Comparison of ENCODE assay signal across 23 cellular contexts in the genomic region with DNA sequence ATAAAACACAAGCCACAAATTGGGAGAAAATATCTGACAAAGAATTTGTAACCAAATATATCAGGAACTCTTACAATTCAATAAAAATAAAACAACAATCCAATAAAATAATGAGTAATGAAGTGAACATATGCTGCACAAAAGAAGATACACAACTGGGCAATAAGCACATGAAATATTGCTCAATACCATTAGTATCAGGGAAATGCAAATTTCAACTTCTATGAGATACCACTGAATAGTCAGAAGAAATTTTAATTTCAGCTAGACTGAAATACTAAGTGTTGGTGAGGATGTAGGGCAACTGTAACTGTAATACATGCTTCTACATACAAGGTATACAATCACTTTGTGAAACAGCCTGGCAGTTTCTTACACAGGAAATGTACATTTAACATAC. TPM values are rescaled to one million over a fixed set of nuclear protein-coding genes. Genes with fewer than 3 reads are reported as not detected.
DNase-seq lines count a peak whose midpoint lies in the region; ATAC-seq and TF ChIP-seq lines count a peak whose summit lies in the region.
"Had no signal": no experiment of that assay in that cellular context is flagged by ENCODE, and none has a peak within 500 bp of the region (broad histone marks: within the 10 kb centered on the region; RNA-seq: fewer than 3 reads in every experiment).

No MANE protein-coding gene starts in this region.

- H3K4me1 ChIP-seq in osteoblast (ENCODE audit: insufficient read depth, low read length) (peaks cover 24% of the 10 kb centered on the region), A673 (ENCODE audit: insufficient read depth, low read length, poor library complexity, severe bottlenecking) (no peaks in the 10 kb centered on the region)

- in situ Hi-C loops in GM13977 (cut with MboI; ENCODE audit: low pct_unique_long_range_greater_than_20kb, low sequenced_read_pairs, unreplicated experiment), result no loop called here

- peaks cover 66% of the 10 kb centered on the region for H3K79me2 ChIP-seq in osteoblast (ENCODE audit: insufficient read depth, low read length)

- no peaks in the 10 kb centered on the region for H3K9me3 Mint-ChIP-seq in Calu3 (ENCODE audit: low read depth, unreplicated experiment)

- TF ChIP-seq CTCF in Calu3 (IDR thresholded peaks at IDR 0.05; ENCODE audit: unreplicated experiment) (no peak), osteoblast (IDR thresholded peaks at IDR 0.05; ENCODE audit: extremely low read depth, low read depth, low read length) (no peak), A673 (conservative IDR thresholded peaks at IDR 0.05; ENCODE audit: low read depth, low read length) (no peak), GM13977 (IDR thresholded peaks at IDR 0.05; ENCODE audit: extremely low read depth, insufficient read depth, missing control alignments) (no peak)

- CTCF ChIA-PET in Calu3 (lab: Charles Lee), result no interaction called here
- CTCF ChIA-PET in A673 (lab: Charles Lee), result no interaction called here

- H3K4me3 Mint-ChIP-seq in Calu3 (ENCODE audit: low read depth, unreplicated experiment), result peak overlapping the region; percentile 88
- H3K4me3 Mint-ChIP-seq: activated naive CD4-positive, alpha-beta T cell treated with anti-CD3 and anti-CD28 coated beads for 36 hours; activated T-cell treated with anti-CD3 and anti-CD28 coated beads, Interleukin-2, amount 50 U/mL, for 72 hours; CD4-positive, CD25-positive, alpha-beta regulatory T cell; stimulated activated naive B cell treated with anti-CD40 and anti-IgM and Interleukin-4, amounts not matched to agents 10 μg/mL and 1 μg/mL and 100 μg/mL, for 72 hours; T-cell had no signal

- intact Hi-C loops in Calu3 (cut with micrococcal nuclease; ENCODE audit: unreplicated experiment) (loop anchor here (5.0 kb wide), 1 partner anchor 198 kb away; no protein-coding TSS in a partner anchor), A673 (cut with micrococcal nuclease; ENCODE audit: unreplicated experiment) (loop anchor here (10.0 kb wide), 1 partner anchor 80 kb away; no protein-coding TSS in a partner anchor)

- H3K27ac ChIP-seq in epithelial cell of prostate (peak overlapping the region; percentile 86), osteoblast (ENCODE audit: low read depth, low read length) (peak overlapping the region; percentile 67), A673 (ENCODE audit: low read depth, low read length, poor library complexity, severe bottlenecking) (no peak overlapping the region)

- H3K4me3 ChIP-seq in MG63 (peak overlapping the region; percentile 70), osteoblast (ENCODE audit: insufficient read depth, low read length) (peak overlapping the region; percentile 83), A673 (ENCODE audit: low read depth, low read length, poor library complexity, severe bottlenecking) (no peak overlapping the region)

- peak overlapping the region; percentile 78 for H3K27ac Mint-ChIP-seq in Calu3 (ENCODE audit: unreplicated experiment)
- H3K27ac Mint-ChIP-seq: activated naive CD4-positive, alpha-beta T cell treated with anti-CD3 and anti-CD28 coated beads for 36 hours; activated T-cell treated with anti-CD3 and anti-CD28 coated beads, Interleukin-2, amount 50 U/mL, for 72 hours; CD4-positive, CD25-positive, alpha-beta regulatory T cell; progenitor cell of endocrine pancreas; stimulated activated naive B cell treated with anti-CD40 and anti-IgM and Interleukin-4, amounts not matched to agents 10 μg/mL and 1 μg/mL and 100 μg/mL, for 72 hours; T-cell had no signal

- H3K36me3 Mint-ChIP-seq in Calu3 (ENCODE audit: insufficient read depth, unreplicated experiment), result peaks cover 28% of the 10 kb centered on the region
- H3K36me3 Mint-ChIP-seq: CD4-positive, CD25-positive, alpha-beta regulatory T cell; T-cell had no signal

- peaks cover 34% of the 10 kb centered on the region for H3K9me3 ChIP-seq in MG63
- no peaks in the 10 kb centered on the region for H3K9me3 ChIP-seq in osteoblast (ENCODE audit: low read depth, low read length)
- H3K9me3 ChIP-seq in A673 (ENCODE audit: low read depth, low read length, poor library complexity, severe bottlenecking), result peaks cover 9% of the 10 kb centered on the region

- no peak for ATAC-seq in GM18868 (IDR thresholded peaks at IDR 0.05; ENCODE audit: unreplicated experiment)
- ATAC-seq: activated T-cell treated with anti-CD3 and anti-CD28 coated beads, Interleukin-2, amount 50 U/mL, for 72 hours; stimulated activated naive B cell treated with anti-CD40 and anti-IgM and Interleukin-4, amounts not matched to agents 10 μg/mL and 1 μg/mL and 100 μg/mL, for 72 hours; T-cell had no signal

- DNase-seq in Calu3 (no peak), MG63 (no peak), epithelial cell of prostate (ENCODE audit: low read depth, low spot score) (no peak), osteoblast (ENCODE audit: insufficient read length, low spot score, missing footprints) (no peak), A673 (ENCODE audit: low spot score) (no peak), NCI-H82 treated with DMSO at 0.1 percent for 48 hours (lab: John Stamatoyannopoulos, UW; ENCODE audit: unreplicated experiment) (no peak), GM13977 (ENCODE audit: low spot score) (no peak)
- DNase-seq: activated CD4-positive, alpha-beta T cell treated with anti-CD3 and anti-CD28 coated beads for 4 hours; activated naive CD4-positive, alpha-beta T cell treated with anti-CD3 and anti-CD28 coated beads for 36 hours; activated T-cell treated with anti-CD3 and anti-CD28 coated beads, Interleukin-2, amount 50 U/mL, for 72 hours; aorta; CD4-positive, CD25-positive, alpha-beta regulatory T cell; cerebellar nuclear complex; esophagus squamous epithelium; NCI-H1105 treated with DMSO at 0.1 percent for 48 hours; NCI-H2029 treated with DMSO at 0.1 percent for 48 hours; NCI-H446; OCI-M1; small intestine; stimulated activated naive B cell treated with anti-CD40 and anti-IgM and Interleukin-4, amounts not matched to agents 10 μg/mL and 1 μg/mL and 100 μg/mL, for 72 hours; T-cell had no signal

- H3K4me1 Mint-ChIP-seq in Calu3 (ENCODE audit: low read depth, unreplicated experiment), result peaks cover 28% of the 10 kb centered on the region

- H3K36me3 ChIP-seq in MG63, result peaks cover 44% of the 10 kb centered on the region
- H3K36me3 ChIP-seq in osteoblast (ENCODE audit: insufficient read depth, low read length), result no peaks in the 10 kb centered on the region
- H3K36me3 ChIP-seq in A673 (ENCODE audit: insufficient read depth, low read length, poor library complexity, severe bottlenecking), result no peaks in the 10 kb centered on the region
- H3K36me3 ChIP-seq: esophagus squamous epithelium had no signal

- POLR2A ChIA-PET in A673 (lab: Charles Lee; ENCODE audit: low non-redundant PET), result no interaction called here

- H2AFZ ChIP-seq in osteoblast (ENCODE audit: low read length), result no peak overlapping the region

- peak overlapping the region; percentile 80 for H3K4me2 ChIP-seq in osteoblast (ENCODE audit: insufficient read depth, low read length)

- H3K27me3 Mint-ChIP-seq in Calu3 (ENCODE audit: unreplicated experiment), result no peaks in the 10 kb centered on the region

- BruUV-seq in Calu3 (replicated peaks; lab: Mats Ljungman, UMichigan) (no TSS peak), A673 (replicated peaks; lab: Mats Ljungman, UMichigan) (no TSS peak)

- H3K27me3 ChIP-seq in MG63 (no peaks in the 10 kb centered on the region), osteoblast (ENCODE audit: insufficient read depth, low read length) (no peaks in the 10 kb centered on the region), A673 (replicated peaks; ENCODE audit: insufficient read depth, low read depth, low read length, poor library complexity) (peaks cover 74% of the 10 kb centered on the region)

- no peaks in the 10 kb centered on the region for H4K20me1 ChIP-seq in osteoblast (ENCODE audit: insufficient read depth, low read length)

RNA-seq across cellular contexts. Expression of a gene that starts 7.4 kb away (rescaled TPM):
- 57.9 and 62.6 TPM in 2 replicates for total RNA-seq in Calu3 (2022)
- 45.7 and 78.4 TPM in 2 replicates for total RNA-seq in MG63 (2014; rRNA removed; shearing (Covaris generic); ENCODE audit: low replicate concordance)
- total RNA-seq in osteoblast, result 13.3 and 17.0 TPM in 2 replicates
- 1.7 and 1.8 TPM in 2 replicates for total RNA-seq in A673 (2021)
- total RNA-seq: CD4-positive, CD25-positive, alpha-beta regulatory T cell had no signal
